Comparison of ENCODE assay signal across 8 cellular contexts in genomic region chr17:64262422-64263260, GRCh38. TPM values are rescaled to one million over a fixed set of nuclear protein-coding genes. Genes with fewer than 3 reads are reported as not detected.
DNase-seq lines count a peak whose midpoint lies in the region; ATAC-seq and TF ChIP-seq lines count a peak whose summit lies in the region.

A gene with protein sequence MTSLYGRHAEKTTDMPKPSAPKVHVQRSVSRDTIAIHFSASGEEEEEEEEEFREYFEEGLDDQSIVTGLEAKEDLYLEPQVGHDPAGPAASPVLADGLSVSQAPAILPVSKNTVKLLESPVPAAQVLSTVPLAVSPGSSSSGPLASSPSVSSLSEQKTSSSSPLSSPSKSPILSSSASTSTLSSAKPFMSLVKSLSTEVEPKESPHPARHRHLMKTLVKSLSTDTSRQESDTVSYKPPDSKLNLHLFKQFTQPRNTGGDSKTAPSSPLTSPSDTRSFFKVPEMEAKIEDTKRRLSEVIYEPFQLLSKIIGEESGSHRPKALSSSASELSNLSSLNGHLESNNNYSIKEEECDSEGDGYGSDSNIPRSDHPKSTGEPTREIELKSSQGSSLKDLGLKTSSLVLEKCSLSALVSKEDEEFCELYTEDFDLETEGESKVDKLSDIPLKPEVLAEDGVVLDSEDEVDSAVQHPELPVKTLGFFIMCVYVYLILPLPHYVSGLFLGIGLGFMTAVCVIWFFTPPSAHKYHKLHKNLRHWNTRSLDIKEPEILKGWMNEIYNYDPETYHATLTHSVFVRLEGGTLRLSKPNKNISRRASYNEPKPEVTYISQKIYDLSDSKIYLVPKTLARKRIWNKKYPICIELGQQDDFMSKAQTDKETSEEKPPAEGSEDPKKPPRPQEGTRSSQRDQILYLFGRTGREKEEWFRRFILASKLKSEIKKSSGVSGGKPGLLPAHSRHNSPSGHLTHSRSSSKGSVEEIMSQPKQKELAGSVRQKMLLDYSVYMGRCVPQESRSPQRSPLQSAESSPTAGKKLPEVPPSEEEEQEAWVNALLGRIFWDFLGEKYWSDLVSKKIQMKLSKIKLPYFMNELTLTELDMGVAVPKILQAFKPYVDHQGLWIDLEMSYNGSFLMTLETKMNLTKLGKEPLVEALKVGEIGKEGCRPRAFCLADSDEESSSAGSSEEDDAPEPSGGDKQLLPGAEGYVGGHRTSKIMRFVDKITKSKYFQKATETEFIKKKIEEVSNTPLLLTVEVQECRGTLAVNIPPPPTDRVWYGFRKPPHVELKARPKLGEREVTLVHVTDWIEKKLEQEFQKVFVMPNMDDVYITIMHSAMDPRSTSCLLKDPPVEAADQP (minus strand): TSS chr17:64263260. CDS start chr17:64214217, 49,043 bp downstream.

- H3K27ac ChIP-seq in angular gyrus (ENCODE audit: low read depth, low read length): peak within 1 kb of the TSS; percentile 37
- peak within 1 kb of the TSS; percentile 96 to 100 (median 98) for H3K27ac ChIP-seq in gastrocnemius medialis

- TF ChIP-seq POLR2A in gastrocnemius medialis (IDR thresholded peaks at IDR 0.05): peak; percentile 92

- intact Hi-C loops in T-helper 1 cell treated with Interleukin-12 subunit alpha and Interleukin-12 subunit beta and Interleukin-4 antibody, amounts not matched to agents 30 ng/mL and 1 ng/mL, for 36 hours (cut with micrococcal nuclease): loop anchor here (1.0 to 10.0 kb wide), 10 partner anchors 20 to 488 kb away; partner anchors contain the start of genes CEP95, DDX42, DDX5 and ERN1
- intact Hi-C loops in gastrocnemius medialis (cut with DNase I; ENCODE audit: low total_unique reads): loop anchor here (2.0 to 5.0 kb wide), 2 partner anchors 45 to 116 kb away; no protein-coding TSS in a partner anchor

- peak; percentile 41 for ATAC-seq in GM19324 (IDR thresholded peaks at IDR 0.05; ENCODE audit: low FRiP score, unreplicated experiment)
- peak; percentile 33 for ATAC-seq in HG03457 (IDR thresholded peaks at IDR 0.05; ENCODE audit: unreplicated experiment)
- peak; percentile 61 to 66 for ATAC-seq in gastrocnemius medialis

- peaks cover 55 to 58% of the 10 kb centered on the region in 2 donors for H3K4me1 ChIP-seq in gastrocnemius medialis

- no peaks in the 10 kb centered on the region for H3K36me3 ChIP-seq in gastrocnemius medialis

- no peaks in the 10 kb centered on the region for H3K9me3 ChIP-seq in gastrocnemius medialis

- peak within 1 kb of the TSS; percentile 90 to 99 (median 96) for H3K4me3 ChIP-seq in gastrocnemius medialis

- peak in 8 of 14 donors; percentile 24 to 63 (median 56) for DNase-seq in C1 segment of cervical spinal cord (lab: John Stamatoyannopoulos, UW)
- peak; percentile 42 for DNase-seq in hepatic stellate cell (ENCODE audit: low spot score)
- DNase-seq in gastrocnemius medialis: peak; percentile 70 to 88
- DNase-seq in cerebellar nuclear complex (lab: John Stamatoyannopoulos, UW): no peak

- TF ChIP-seq CTCF in gastrocnemius medialis (IDR thresholded peaks at IDR 0.05 in 4 of 5, conservative IDR thresholded peaks at IDR 0.05 in 1 of 5): no peak

- in situ Hi-C loops in gastrocnemius medialis (cut with MboI; ENCODE audit: low sequenced_read_pairs in 4 of 4): no loop called here

- H3K27me3 ChIP-seq in gastrocnemius medialis: no peaks in the 10 kb centered on the region

RNA-seq across cellular contexts. Expression of the gene that starts here (rescaled TPM):
- total RNA-seq in T-helper 1 cell treated with Interleukin-12 subunit alpha and Interleukin-12 subunit beta and Interleukin-4 antibody, amounts not matched to agents 30 ng/mL and 1 ng/mL, for 36 hours: 14.6 and 15.9 TPM in 2 replicates
- 10 to 100 TPM; 39.0 to 91.1 (median 77.4) TPM for total RNA-seq in gastrocnemius medialis

Comparison
In these comparisons a context has a peak if more than half of its experiments do, and no peak if none do; other contexts are left out.
1. DNase-seq: peak in C1 segment of cervical spinal cord (8 of 14), hepatic stellate cell (single experiment) and gastrocnemius medialis (2 of 2); none in cerebellar nuclear complex (0 of 2).
2. Peak in every context shown above with its lines, with median percentiles within 50 percentile points of each other: ATAC-seq.